24 cellular contexts compared by ENCODE assay signal in the genomic region with DNA sequence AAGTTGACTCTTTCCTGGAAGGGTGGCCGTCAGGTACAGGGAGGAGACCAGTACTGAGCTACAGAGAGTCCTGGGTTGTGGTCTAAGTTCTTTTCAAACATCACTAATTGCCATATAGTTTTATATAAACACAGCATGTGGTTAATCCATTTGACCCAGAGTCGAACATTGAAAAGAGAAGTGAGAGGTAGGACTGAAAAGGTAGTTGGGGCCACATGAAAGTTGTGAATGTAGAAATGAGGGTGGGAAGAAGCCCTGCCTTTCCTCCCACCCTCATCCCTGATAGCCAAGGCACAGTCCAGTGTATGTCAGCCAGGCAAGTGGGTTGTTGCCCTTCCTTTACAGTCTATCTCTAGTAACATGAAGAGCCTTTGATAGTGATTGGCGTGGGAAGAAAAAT. TPM values are rescaled to one million over a fixed set of nuclear protein-coding genes. Genes with fewer than 3 reads are reported as not detected.
DNase-seq lines count a peak whose midpoint lies in the region; ATAC-seq and TF ChIP-seq lines count a peak whose summit lies in the region.
"Had no signal": no experiment of that assay in that cellular context is flagged by ENCODE, and none has a peak within 500 bp of the region (broad histone marks: within the 10 kb centered on the region; RNA-seq: fewer than 3 reads in every experiment).

No MANE protein-coding gene starts in this region.

- H3K9me3 ChIP-seq in CD4-positive, alpha-beta memory T cell (ENCODE audit: control insufficient read depth in 1 of 2, low read length in 2 of 2), result no peaks in the 10 kb centered on the region
- no peaks in the 10 kb centered on the region for H3K9me3 ChIP-seq in naive thymus-derived CD4-positive, alpha-beta T cell (ENCODE audit: control insufficient read depth in 2 of 3, low read length in 3 of 3)
- H3K9me3 ChIP-seq in Karpas-422 (ENCODE audit: low read length), result no peaks in the 10 kb centered on the region
- H3K9me3 ChIP-seq: A549, left ventricle myocardium inferior, prostate gland, transverse colon had no signal

- no peak overlapping the region for H3K4me3 Mint-ChIP-seq in activated T-cell treated with anti-CD3 and anti-CD28 coated beads, Interleukin-2, amount 50 U/mL, for 24 hours
- H3K4me3 Mint-ChIP-seq in CD4-positive, alpha-beta memory T cell, result no peak overlapping the region
- H3K4me3 Mint-ChIP-seq in activated naive CD8-positive, alpha-beta T cell treated with anti-CD3 and anti-CD28 coated beads for 36 hours, result no peak overlapping the region
- H3K4me3 Mint-ChIP-seq in naive thymus-derived CD4-positive, alpha-beta T cell, result no peak overlapping the region
- H3K4me3 Mint-ChIP-seq: H9 had no signal

- no peak for TF ChIP-seq CTCF in foreskin fibroblast (IDR thresholded peaks at IDR 0.05; ENCODE audit: low read depth, low read length)

- no peaks in the 10 kb centered on the region for H3K9me3 Mint-ChIP-seq in activated T-cell treated with anti-CD3 and anti-CD28 coated beads, Interleukin-2, amount 50 U/mL, for 24 hours
- peaks cover 0 to 4% (median 0%) of the 10 kb centered on the region in 8 donors for H3K9me3 Mint-ChIP-seq in CD4-positive, alpha-beta memory T cell
- H3K9me3 Mint-ChIP-seq in activated naive CD8-positive, alpha-beta T cell treated with anti-CD3 and anti-CD28 coated beads for 36 hours, result no peaks in the 10 kb centered on the region
- peaks cover 0 to 5% (median 0%) of the 10 kb centered on the region in 11 donors for H3K9me3 Mint-ChIP-seq in naive thymus-derived CD4-positive, alpha-beta T cell

- no peak overlapping the region for H3K4me2 ChIP-seq in Karpas-422 (ENCODE audit: low read depth, low read length, poor library complexity, severe bottlenecking)
- H3K4me2 ChIP-seq: A549, KMS-11 had no signal

- no peak overlapping the region for H3K9ac ChIP-seq in Karpas-422 (ENCODE audit: low read length)
- H3K9ac ChIP-seq: KMS-11 had no signal

- H3K36me3 Mint-ChIP-seq in activated T-cell treated with anti-CD3 and anti-CD28 coated beads, Interleukin-2, amount 50 U/mL, for 24 hours (ENCODE audit: low read depth), result peaks cover 94% of the 10 kb centered on the region
- H3K36me3 Mint-ChIP-seq in CD4-positive, alpha-beta memory T cell, result peaks cover 66 to 81% of the 10 kb centered on the region in 2 donors
- peaks cover 52% of the 10 kb centered on the region for H3K36me3 Mint-ChIP-seq in activated naive CD8-positive, alpha-beta T cell treated with anti-CD3 and anti-CD28 coated beads for 36 hours
- H3K36me3 Mint-ChIP-seq in naive thymus-derived CD4-positive, alpha-beta T cell, result peaks cover 8 to 64% (median 44%) of the 10 kb centered on the region in 5 donors

- H3K4me1 ChIP-seq in CD4-positive, alpha-beta memory T cell (ENCODE audit: insufficient read depth, low read length), result peaks cover 28% of the 10 kb centered on the region
- peaks cover 14 to 17% of the 10 kb centered on the region in 2 donors for H3K4me1 ChIP-seq in naive thymus-derived CD4-positive, alpha-beta T cell (ENCODE audit: control insufficient read depth in 2 of 2, insufficient read depth in 2 of 2, low read length in 2 of 2)
- H3K4me1 ChIP-seq in Karpas-422 (ENCODE audit: low read length), result peaks cover 21% of the 10 kb centered on the region

- H3K4me1 Mint-ChIP-seq in activated T-cell treated with anti-CD3 and anti-CD28 coated beads, Interleukin-2, amount 50 U/mL, for 24 hours (ENCODE audit: low read depth), result peaks cover 59% of the 10 kb centered on the region
- H3K4me1 Mint-ChIP-seq in CD4-positive, alpha-beta memory T cell, result peaks cover 26 to 60% (median 38%) of the 10 kb centered on the region in 4 donors
- H3K4me1 Mint-ChIP-seq in activated naive CD8-positive, alpha-beta T cell treated with anti-CD3 and anti-CD28 coated beads for 36 hours, result peaks cover 42% of the 10 kb centered on the region
- H3K4me1 Mint-ChIP-seq in naive thymus-derived CD4-positive, alpha-beta T cell, result peaks cover 29 to 75% (median 63%) of the 10 kb centered on the region in 7 donors

- intact Hi-C loops in CD4-positive, alpha-beta memory T cell (cut with micrococcal nuclease), result loop anchor here (5.0 kb wide), 1 partner anchor 493 kb away; no protein-coding TSS in a partner anchor
- intact Hi-C loops in naive thymus-derived CD4-positive, alpha-beta T cell (cut with micrococcal nuclease), result loop anchor here (10.0 kb wide), 4 partner anchors 136 to 1856 kb away; partner anchors contain the start of gene TMEM177 (in 1 of the 2)

- H3K79me2 ChIP-seq in Karpas-422 (ENCODE audit: low read length), result peaks cover 60% of the 10 kb centered on the region

- H3K9me2 ChIP-seq in Karpas-422 (replicated peaks; ENCODE audit: insufficient read depth, low read length), result no peaks in the 10 kb centered on the region

- POLR2A ChIA-PET in CD4-positive, alpha-beta memory T cell (lab: Charles Lee; ENCODE audit: partially characterized antibody), result no interaction called here
- POLR2A ChIA-PET in naive thymus-derived CD4-positive, alpha-beta T cell (lab: Charles Lee), result interaction anchor here (1.2 kb wide), 1 partner anchor 16 kb away, joined by 4 read pairs; no protein-coding TSS in a partner anchor

- no peaks in the 10 kb centered on the region for H3K27me3 ChIP-seq in CD4-positive, alpha-beta memory T cell (ENCODE audit: insufficient read depth, low read length)
- no peaks in the 10 kb centered on the region for H3K27me3 ChIP-seq in naive thymus-derived CD4-positive, alpha-beta T cell (ENCODE audit: control insufficient read depth in 2 of 2, insufficient read depth in 2 of 2, low read length in 2 of 2)
- H3K27me3 ChIP-seq in Karpas-422 (ENCODE audit: low read length), result no peaks in the 10 kb centered on the region
- H3K27me3 ChIP-seq: transverse colon had no signal

- H3K27ac ChIP-seq in CD4-positive, alpha-beta memory T cell (ENCODE audit: low read depth, low read length), result peak overlapping the region; percentile 35
- H3K27ac ChIP-seq in naive thymus-derived CD4-positive, alpha-beta T cell (ENCODE audit: low read depth, low read length), result peak overlapping the region; percentile 49
- H3K27ac ChIP-seq in Karpas-422 (ENCODE audit: low read length), result no peak overlapping the region
- H3K27ac ChIP-seq: A549, HL-60, KMS-11, left ventricle myocardium inferior, prostate gland, transverse colon had no signal

- H4K20me1 ChIP-seq in Karpas-422 (ENCODE audit: insufficient read depth, low read depth, low read length), result peaks cover 14% of the 10 kb centered on the region; the same call in 1 of the 2 replicates

- ATAC-seq in naive thymus-derived CD4-positive, alpha-beta T cell, result no peak
- no peak for ATAC-seq in HG03354 (IDR thresholded peaks at IDR 0.05; ENCODE audit: poor library complexity, severe bottlenecking, unreplicated experiment)
- ATAC-seq: A549, sciatic nerve had no signal

- peaks cover 67% of the 10 kb centered on the region for H3K36me3 ChIP-seq in CD4-positive, alpha-beta memory T cell (ENCODE audit: insufficient read depth, low read length)
- peaks cover 40 to 66% (median 44%) of the 10 kb centered on the region in 3 experiments for H3K36me3 ChIP-seq in naive thymus-derived CD4-positive, alpha-beta T cell (ENCODE audit: control insufficient read depth in 2 of 3, insufficient read depth in 3 of 3, low read length in 3 of 3)
- peaks cover 82% of the 10 kb centered on the region for H3K36me3 ChIP-seq in Karpas-422 (ENCODE audit: insufficient read depth, low read length)

- CTCF ChIA-PET in CD4-positive, alpha-beta memory T cell (lab: Charles Lee; ENCODE audit: partially characterized antibody), result no interaction called here
- CTCF ChIA-PET in naive thymus-derived CD4-positive, alpha-beta T cell (lab: Charles Lee), result no interaction called here

- no peak overlapping the region for H3K4me3 ChIP-seq in CD4-positive, alpha-beta memory T cell (ENCODE audit: low read length in 2 of 2)
- no peak overlapping the region for H3K4me3 ChIP-seq in naive thymus-derived CD4-positive, alpha-beta T cell (ENCODE audit: low read length)
- H3K4me3 ChIP-seq in foreskin fibroblast (ENCODE audit: low read depth in 1 of 2, low read length in 2 of 2) (no peak overlapping the region), Karpas-422 (ENCODE audit: low read length) (no peak overlapping the region)
- H3K4me3 ChIP-seq: A549, left ventricle myocardium inferior, prostate gland, transverse colon had no signal

- H3K27me3 Mint-ChIP-seq in activated T-cell treated with anti-CD3 and anti-CD28 coated beads, Interleukin-2, amount 50 U/mL, for 24 hours, result no peaks in the 10 kb centered on the region
- H3K27me3 Mint-ChIP-seq in CD4-positive, alpha-beta memory T cell, result no peaks in the 10 kb centered on the region
- no peaks in the 10 kb centered on the region for H3K27me3 Mint-ChIP-seq in activated naive CD8-positive, alpha-beta T cell treated with anti-CD3 and anti-CD28 coated beads for 36 hours
- H3K27me3 Mint-ChIP-seq in naive thymus-derived CD4-positive, alpha-beta T cell, result peaks cover 0 to 3% (median 0%) of the 10 kb centered on the region in 5 donors

- H2AFZ ChIP-seq in Karpas-422 (ENCODE audit: low read length), result no peak overlapping the region

- no peak for DNase-seq in activated T-cell treated with anti-CD3 and anti-CD28 coated beads, Interleukin-2, amount 50 U/mL, for 24 hours
- no peak for DNase-seq in activated T-cell treated with anti-CD3 and anti-CD28 coated beads, Interleukin-2, amount 50 U/mL, for 1 hour
- no peak for DNase-seq in CD4-positive, alpha-beta memory T cell
- no peak for DNase-seq in activated naive CD8-positive, alpha-beta T cell treated with anti-CD3 and anti-CD28 coated beads for 36 hours
- DNase-seq in naive thymus-derived CD4-positive, alpha-beta T cell, result no peak
- DNase-seq in foreskin fibroblast (no peak), Karpas-422 (no peak)
- DNase-seq: activated CD4-positive, CD25-positive, alpha-beta regulatory T cell; activated gamma-delta T cell treated with Interleukin-2 at 50 U/mL for 16 hours; activated T-cell treated with anti-CD3 and anti-CD28 coated beads for 4 hours; anterior cingulate cortex; H9; left ventricle myocardium inferior; NCI-H1417 treated with DMSO at 0.1 percent for 48 hours; NCI-H2029 treated with DMSO at 0.1 percent for 48 hours; NCI-H526; occipital lobe; transverse colon had no signal

- H3K27ac Mint-ChIP-seq in activated T-cell treated with anti-CD3 and anti-CD28 coated beads, Interleukin-2, amount 50 U/mL, for 24 hours, result peak overlapping the region; percentile 87
- H3K27ac Mint-ChIP-seq in CD4-positive, alpha-beta memory T cell, result peak overlapping the region; percentile 9 to 80 (median 64)
- H3K27ac Mint-ChIP-seq in activated naive CD8-positive, alpha-beta T cell treated with anti-CD3 and anti-CD28 coated beads for 36 hours, result peak overlapping the region; percentile 54
- H3K27ac Mint-ChIP-seq in naive thymus-derived CD4-positive, alpha-beta T cell, result peak overlapping the region in 7 of 9 donors; percentile 48 to 98 (median 82)
- H3K27ac Mint-ChIP-seq: H9 had no signal

RNA-seq across cellular contexts. Expression of gene DDX18, which starts 4.4 kb away (rescaled TPM):
- 100 to 1,000 TPM; 105 to 111 TPM for total RNA-seq in CD4-positive, alpha-beta memory T cell
- polyA plus RNA-seq in CD4-positive, alpha-beta memory T cell, result 10 to 100 TPM; 47.6 to 71.1 TPM
- total RNA-seq in activated naive CD8-positive, alpha-beta T cell treated with anti-CD3 and anti-CD28 coated beads for 36 hours, result 100 to 1,000 TPM; 170 to 180 TPM
- 100 to 1,000 TPM in 4 of 5 experiments, 10 to 100 TPM in 1; 86.9 to 133 (median 111) TPM for total RNA-seq in naive thymus-derived CD4-positive, alpha-beta T cell
- 10 to 100 TPM; 43.9 to 45.6 TPM for polyA plus RNA-seq in naive thymus-derived CD4-positive, alpha-beta T cell
- total RNA-seq in Karpas-422 (2014; rRNA removed; shearing (Covaris generic); ENCODE audit: low replicate concordance), result 44.8 and 88.0 TPM in 2 replicates
